16 cellular contexts compared by ENCODE assay signal in the genomic region with DNA sequence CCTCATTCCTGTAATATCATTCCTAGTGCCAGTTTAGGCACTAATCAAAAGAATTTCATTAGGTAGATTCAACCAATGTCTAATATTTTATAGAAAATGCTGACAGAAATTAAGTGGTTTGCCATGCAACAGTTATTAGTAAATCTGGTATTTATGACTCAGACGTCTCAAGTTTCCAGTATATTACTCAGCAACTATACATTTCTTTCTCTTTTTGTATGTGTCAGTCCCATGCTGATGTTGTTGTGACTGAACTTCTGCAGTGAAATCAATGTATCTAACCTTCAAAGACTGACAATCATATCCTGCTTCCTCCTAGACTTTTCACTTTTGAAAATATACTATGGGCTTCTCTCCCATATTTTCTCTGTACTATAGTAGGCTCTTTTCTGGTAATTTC.
DNase-seq lines count a peak whose midpoint lies in the region; ATAC-seq and TF ChIP-seq lines count a peak whose summit lies in the region.
"Had no signal": no experiment of that assay in that cellular context is flagged by ENCODE, and none has a peak within 500 bp of the region (broad histone marks: within the 10 kb centered on the region; RNA-seq: fewer than 3 reads in every experiment).

No MANE protein-coding gene starts in this region.

- CTCF ChIA-PET in PC-3 (lab: Charles Lee) = no interaction called here

- TF ChIP-seq CTCF in PC-3 (conservative IDR thresholded peaks at IDR 0.05; ENCODE audit: low read depth, low read length) = no peak
- no peak for TF ChIP-seq CTCF in epithelial cell of esophagus (IDR thresholded peaks at IDR 0.05; ENCODE audit: insufficient read depth, low read depth, low read length, missing control alignments)
- TF ChIP-seq CTCF in neural cell (IDR thresholded peaks at IDR 0.05; ENCODE audit: poor library complexity, severe bottlenecking) = no peak
- no peak for TF ChIP-seq CTCF in tibial artery (IDR thresholded peaks at IDR 0.05)

- BruUV-seq in PC-3 (replicated peaks; lab: Mats Ljungman, UMichigan) = no TSS peak

- no peak overlapping the region for H3K9ac ChIP-seq in PC-3 (ENCODE audit: low read length)
- no peak overlapping the region for H3K9ac ChIP-seq in neural cell (ENCODE audit: low read length)

- H3K4me2 ChIP-seq in PC-3 (ENCODE audit: low read length) (no peak overlapping the region; the same call in 1 of the 2 replicates), neural cell (ENCODE audit: low read length) (no peak overlapping the region)

- no peak for TF ChIP-seq RAD21 in neural cell (conservative IDR thresholded peaks at IDR 0.05)

- H3K36me3 ChIP-seq in PC-3 (ENCODE audit: low read depth, low read length) (no peaks in the 10 kb centered on the region), neural cell (ENCODE audit: insufficient read depth, low read length) (no peaks in the 10 kb centered on the region), tibial artery (no peaks in the 10 kb centered on the region)
- H3K36me3 ChIP-seq: BE2C, colonic mucosa, gastroesophageal sphincter, prostate gland had no signal

- H3K9me2 ChIP-seq in PC-3 (replicated peaks; ENCODE audit: low read length) = no peaks in the 10 kb centered on the region
- no peaks in the 10 kb centered on the region for H3K9me2 ChIP-seq in neural cell (ENCODE audit: insufficient read depth, low read length)

- H3F3A ChIP-seq in PC-3 (ENCODE audit: low read length, unreplicated experiment) (no peaks in the 10 kb centered on the region), neural cell (ENCODE audit: insufficient read depth, low read length, poor library complexity, severe bottlenecking) (no peaks in the 10 kb centered on the region)

- H3K4me3 ChIP-seq in PC-3 (ENCODE audit: low read length) = no peak overlapping the region
- H3K4me3 ChIP-seq in epithelial cell of esophagus (ENCODE audit: low read length) = no peak overlapping the region
- H3K4me3 ChIP-seq in neural cell (ENCODE audit: low read length) = no peak overlapping the region
- no peak overlapping the region for H3K4me3 ChIP-seq in tibial artery
- H3K4me3 ChIP-seq: colonic mucosa, gastroesophageal sphincter, prostate gland had no signal

- H4K20me1 ChIP-seq in PC-3 (ENCODE audit: low read length) (no peaks in the 10 kb centered on the region), neural cell (ENCODE audit: insufficient read depth) (no peaks in the 10 kb centered on the region)

- H3K4me1 ChIP-seq in PC-3 (ENCODE audit: insufficient read depth, low read length) (peaks cover 11% of the 10 kb centered on the region), tibial artery (no peaks in the 10 kb centered on the region)
- H3K4me1 ChIP-seq: BE2C, colonic mucosa, gastroesophageal sphincter, prostate gland had no signal

- H3K9me3 ChIP-seq in PC-3 (ENCODE audit: low read length) (no peaks in the 10 kb centered on the region), neural cell (ENCODE audit: low read length) (no peaks in the 10 kb centered on the region), tibial artery (no peaks in the 10 kb centered on the region)
- H3K9me3 ChIP-seq: BE2C, colonic mucosa, gastroesophageal sphincter, prostate gland had no signal

- H3K27me3 ChIP-seq in PC-3 (ENCODE audit: low read length) (no peaks in the 10 kb centered on the region), neural cell (ENCODE audit: insufficient read depth, low read depth, low read length) (no peaks in the 10 kb centered on the region), tibial artery (no peaks in the 10 kb centered on the region)
- H3K27me3 ChIP-seq: BE2C, colonic mucosa, gastroesophageal sphincter had no signal

- DNase-seq in ELR (ENCODE audit: low read depth) = peak; percentile 86
- peak; percentile 81 for DNase-seq in PC-3
- peak; percentile 86 for DNase-seq in epithelial cell of esophagus (ENCODE audit: low read depth)
- DNase-seq in stimulated activated CD4-positive, alpha-beta T cell treated with anti-CD3 and anti-CD28 coated beads, Interleukin-4, amount 100 ng/mL, for 4 hours = no peak
- DNase-seq in tibial artery = no peak
- no peak for DNase-seq in NCI-H2196 treated with DMSO at 0.1 percent for 48 hours (lab: John Stamatoyannopoulos, UW; ENCODE audit: unreplicated experiment)
- no peak for DNase-seq in HT-29 (ENCODE audit: low spot score)
- DNase-seq: activated T-cell treated with anti-CD3 and anti-CD28 coated beads, Interleukin-2, amount 50 U/mL, for 48 hours; BE2C; colonic mucosa; H7; NCI-H2171; NK-92 treated with Interleukin-12 subunit alpha and Interleukin-12 subunit beta, amount 100 ng/mL, for 24 hours had no signal

- peak; percentile 88 for ATAC-seq in PC-3
- ATAC-seq: gastroesophageal sphincter had no signal

- POLR2A ChIA-PET in PC-3 (lab: Charles Lee; ENCODE audit: unreplicated experiment) = no interaction called here

- intact Hi-C loops in PC-3 (cut with micrococcal nuclease) (no loop called here), tibial artery (cut with DNase I; ENCODE audit: low total_unique reads) (no loop called here)

- no peaks in the 10 kb centered on the region for H3K79me2 ChIP-seq in PC-3 (ENCODE audit: low read length)
- H3K79me2 ChIP-seq in neural cell (replicated peaks; ENCODE audit: insufficient read depth, low read length) = no peaks in the 10 kb centered on the region

- peak; percentile 57 for TF ChIP-seq EP300 in neural cell (conservative IDR thresholded peaks at IDR 0.05; ENCODE audit: poor library complexity, severe bottlenecking)

- no peak overlapping the region for H2AFZ ChIP-seq in PC-3 (ENCODE audit: low read length)
- no peak overlapping the region for H2AFZ ChIP-seq in neural cell (ENCODE audit: low read depth, low read length)

- H3K27ac ChIP-seq in PC-3 (ENCODE audit: low read length) (peak overlapping the region; percentile 26; the same call in 1 of the 2 replicates), neural cell (ENCODE audit: low read length) (no peak overlapping the region), tibial artery (no peak overlapping the region)
- H3K27ac ChIP-seq: colonic mucosa, gastroesophageal sphincter, prostate gland had no signal

TF ChIP-seq in neural cell, 6 proteins besides CTCF, POLR2A, EP300 and RAD21:
- TF ChIP-seq POLR2AphosphoS5 (IDR thresholded peaks at IDR 0.05) (no peak), EZH2 (IDR thresholded peaks at IDR 0.05; ENCODE audit: borderline replicate concordance, insufficient read depth, low read length, poor library complexity, severe bottlenecking) (no peak), MXI1 (conservative IDR thresholded peaks at IDR 0.05; ENCODE audit: poor library complexity, severe bottlenecking) (no peak), SMC3 (conservative IDR thresholded peaks at IDR 0.05; ENCODE audit: poor library complexity) (no peak), TAF1 (IDR thresholded peaks at IDR 0.05; ENCODE audit: low read depth) (no peak), REST (IDR thresholded peaks at IDR 0.05; ENCODE audit: borderline replicate concordance) (no peak)

Comparison
In these comparisons a context has a peak if more than half of its experiments do, and no peak if none do; other contexts are left out.
1. DNase-seq: peak in ELR (single experiment), PC-3 (single experiment) and epithelial cell of esophagus (single experiment); none in stimulated activated CD4-positive, alpha-beta T cell treated with anti-CD3 and anti-CD28 coated beads, Interleukin-4, amount 100 ng/mL, for 4 hours (0 of 2), tibial artery (0 of 2), NCI-H2196 treated with DMSO at 0.1 percent for 48 hours (single experiment) and HT-29 (single experiment).